Comparison of ENCODE assay signal across 1 cellular context in the genomic region with DNA sequence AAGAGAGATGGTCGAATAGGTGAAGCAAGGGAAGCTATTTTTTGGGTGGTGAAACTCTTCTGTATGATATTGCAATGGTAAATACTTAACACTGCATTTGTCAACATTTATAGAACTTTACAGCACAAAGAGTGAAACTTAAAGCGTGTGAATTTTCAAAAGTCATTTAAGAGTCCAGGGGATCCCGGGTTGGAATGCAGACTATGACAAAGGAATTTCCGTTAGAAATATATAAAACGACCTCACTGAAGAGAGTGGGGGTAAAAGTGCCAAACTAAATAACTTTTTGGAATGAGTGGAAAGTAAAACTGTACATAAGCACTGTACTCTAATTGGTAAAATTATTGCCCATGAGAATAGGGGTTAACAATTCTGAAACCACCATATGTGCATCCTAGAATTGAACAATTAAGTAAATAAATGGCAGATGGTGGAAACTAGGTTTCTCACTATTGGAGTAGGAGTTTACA.
TF ChIP-seq lines count a peak whose summit lies in the region.

No MANE protein-coding gene starts in this region.

TF ChIP-seq in endothelial cell of umbilical vein, 7 proteins besides CTCF, POLR2A, EP300 and RAD21 (continued from another document):
- TF ChIP-seq, protein P1, sequence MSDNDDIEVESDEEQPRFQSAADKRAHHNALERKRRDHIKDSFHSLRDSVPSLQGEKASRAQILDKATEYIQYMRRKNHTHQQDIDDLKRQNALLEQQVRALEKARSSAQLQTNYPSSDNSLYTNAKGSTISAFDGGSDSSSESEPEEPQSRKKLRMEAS (IDR thresholded peaks at IDR 0.05; ENCODE audit: insufficient read depth, insufficient read length), result no peak
- TF ChIP-seq MYC (IDR thresholded peaks at IDR 0.05; ENCODE audit: low read depth, low read length) (no peak), GATA2 (IDR thresholded peaks at IDR 0.05; ENCODE audit: insufficient read depth, insufficient read length, low read depth, low read length) (no peak), EZH2 (IDR thresholded peaks at IDR 0.05; ENCODE audit: borderline replicate concordance, low read depth, low read length, severe bottlenecking) (no peak)
TF ChIP-seq in endothelial cell of umbilical vein: peak in this region for 2.
